Comparison of ENCODE assay signal across 8 cellular contexts in the genomic region with DNA sequence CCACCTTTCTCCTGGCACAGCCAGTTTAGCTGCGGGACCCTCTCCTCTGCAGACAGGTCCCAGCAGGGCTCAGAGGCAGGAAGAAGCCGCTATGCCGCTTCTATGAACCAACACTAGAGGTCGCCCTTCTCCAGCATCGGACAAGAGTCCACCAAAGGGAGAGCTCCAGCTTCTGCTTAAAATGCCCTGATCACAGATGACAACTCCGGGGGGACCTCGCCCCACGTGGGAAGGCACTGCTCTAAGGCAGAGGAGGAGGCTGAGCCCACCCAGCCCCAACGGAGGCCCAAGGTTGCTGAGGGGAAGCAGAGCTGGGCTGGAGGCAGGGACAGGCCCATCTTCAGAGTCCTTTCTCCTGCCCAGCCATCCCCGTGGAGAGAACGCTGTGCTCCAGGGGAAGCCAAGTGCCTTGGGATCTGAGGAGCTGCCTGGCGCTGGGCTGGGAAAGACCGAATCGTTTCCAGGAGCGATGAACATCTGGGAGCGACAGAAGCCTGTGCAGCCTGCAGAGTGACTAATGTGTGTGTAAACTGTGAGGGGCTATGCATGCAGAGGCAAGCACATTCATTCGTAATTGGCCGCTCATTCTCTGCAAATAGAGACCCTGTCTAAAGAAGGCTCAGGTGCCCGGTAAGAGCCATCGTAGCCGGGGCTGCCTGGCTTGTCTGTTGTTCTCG. TPM values are rescaled to one million over a fixed set of nuclear protein-coding genes. Genes with fewer than 3 reads are reported as not detected.
DNase-seq lines count a peak whose midpoint lies in the region; ATAC-seq and TF ChIP-seq lines count a peak whose summit lies in the region.

No MANE protein-coding gene starts in this region.

- H3K27me3 Mint-ChIP-seq in effector memory CD8-positive, alpha-beta T cell, result peaks cover 0 to 6% of the 10 kb centered on the region in 2 donors

- ATAC-seq in GM18907 (IDR thresholded peaks at IDR 0.05; ENCODE audit: unreplicated experiment), result peak; percentile 90
- peak; percentile 85 for ATAC-seq in HG03520 (IDR thresholded peaks at IDR 0.05; ENCODE audit: unreplicated experiment)
- ATAC-seq in effector memory CD8-positive, alpha-beta T cell (replicated peaks), result peak; percentile 99
- ATAC-seq in mucosa of descending colon, result peak; percentile 88

- DNase-seq in activated CD4-positive, alpha-beta T cell treated with anti-CD3 and anti-CD28 coated beads, Interleukin-2, amount 50 U/mL, for 24 hours (ENCODE audit: low read depth in 1 of 2, low spot score in 1 of 2), result peak; percentile 54 to 77
- DNase-seq in effector memory CD8-positive, alpha-beta T cell, result peak; percentile 74 to 82 (median 76)
- peak; percentile 66 to 84 (median 80) for DNase-seq in mucosa of descending colon
- peak; percentile 55 for DNase-seq in stimulated activated CD8-positive, alpha-beta memory T cell treated with anti-CD3 and anti-CD28 coated beads, Interleukin-4, amount 100 ng/mL, for 24 hours (ENCODE audit: low read depth)
- no peak for DNase-seq in NCI-H2171 (lab: John Stamatoyannopoulos, UW)
- DNase-seq in NCI-H2227 (lab: John Stamatoyannopoulos, UW; ENCODE audit: unreplicated experiment), result no peak

- no peaks in the 10 kb centered on the region for H3K36me3 Mint-ChIP-seq in effector memory CD8-positive, alpha-beta T cell (ENCODE audit: insufficient read depth)

- no peak overlapping the region for H3K4me3 Mint-ChIP-seq in effector memory CD8-positive, alpha-beta T cell

- peaks cover 5 to 6% of the 10 kb centered on the region in 2 donors for H3K4me1 Mint-ChIP-seq in effector memory CD8-positive, alpha-beta T cell (ENCODE audit: low read depth in 2 of 2)

- no peaks in the 10 kb centered on the region for H3K9me3 ChIP-seq in mucosa of descending colon

- H3K4me3 ChIP-seq in mucosa of descending colon, result no peak overlapping the region

- TF ChIP-seq CTCF in mucosa of descending colon (IDR thresholded peaks at IDR 0.05), result peak; percentile 88

- no peaks in the 10 kb centered on the region for H3K36me3 ChIP-seq in mucosa of descending colon (ENCODE audit: low read depth)

- intact Hi-C loops in mucosa of descending colon (cut with DNase I, micrococcal nuclease), result no loop called here

- peaks cover 26% of the 10 kb centered on the region for H3K4me1 ChIP-seq in mucosa of descending colon (ENCODE audit: low read depth)

- no peak overlapping the region for H3K27ac Mint-ChIP-seq in effector memory CD8-positive, alpha-beta T cell

- no peaks in the 10 kb centered on the region for H3K9me3 Mint-ChIP-seq in effector memory CD8-positive, alpha-beta T cell

RNA-seq across cellular contexts. Expression of a gene that starts 43.5 kb away (rescaled TPM):
- 100 to 1,000 TPM in 2 of 3 donors, 10 to 100 TPM in 1; 79.3 to 246 (median 160) TPM for total RNA-seq in mucosa of descending colon

Comparison
In these comparisons a context has a peak if more than half of its experiments do, and no peak if none do; other contexts are left out.
1. DNase-seq: peak in activated CD4-positive, alpha-beta T cell treated with anti-CD3 and anti-CD28 coated beads, Interleukin-2, amount 50 U/mL, for 24 hours (2 of 2), effector memory CD8-positive, alpha-beta T cell (3 of 3), mucosa of descending colon (3 of 3) and stimulated activated CD8-positive, alpha-beta memory T cell treated with anti-CD3 and anti-CD28 coated beads, Interleukin-4, amount 100 ng/mL, for 24 hours (single experiment); none in NCI-H2171 (single experiment) and NCI-H2227 (single experiment).
2. Peak in every context shown above with its lines, with median percentiles within 50 percentile points of each other: ATAC-seq.